In genomic region chr7:133853706-133854276, GRCh38 we compare ENCODE assay signal across 8 cellular contexts.
DNase-seq lines count a peak whose midpoint lies in the region; ATAC-seq and TF ChIP-seq lines count a peak whose summit lies in the region.

No MANE protein-coding gene starts in this region.

- H3K27ac ChIP-seq in OCI-LY7 (ENCODE audit: low read depth, low read length, poor library complexity, severe bottlenecking) (no peak overlapping the region), colonic mucosa (no peak overlapping the region), ovary (no peak overlapping the region), esophagus muscularis mucosa (replicated peaks in 1 of 4) (no peak overlapping the region)

- H3K9me2 ChIP-seq in OCI-LY7 (ENCODE audit: insufficient read depth, low read length): no peaks in the 10 kb centered on the region

- H3K36me3 ChIP-seq in OCI-LY7 (ENCODE audit: insufficient read depth, low read length) (no peaks in the 10 kb centered on the region), colonic mucosa (no peaks in the 10 kb centered on the region), ovary (no peaks in the 10 kb centered on the region), esophagus muscularis mucosa (no peaks in the 10 kb centered on the region)

- H3K4me3 Mint-ChIP-seq in neural crest cell: no peak overlapping the region

- DNase-seq in DMS 273 treated with DMSO at 0.1 percent for 48 hours (lab: John Stamatoyannopoulos, UW) (peak; percentile 72), HS-5 (ENCODE audit: low read depth) (peak; percentile 61), OCI-LY7 (ENCODE audit: low spot score) (peak; percentile 63), colonic mucosa (peak; percentile 61), neural crest cell (ENCODE audit: low read depth, low spot score) (no peak), ovary (no peak), esophagus muscularis mucosa (ENCODE audit: extremely low spot score) (no peak)

- H3K4me3 ChIP-seq in OCI-LY7 (ENCODE audit: low read depth, low read length, poor library complexity, severe bottlenecking) (no peak overlapping the region), colonic mucosa (no peak overlapping the region), ovary (no peak overlapping the region), esophagus muscularis mucosa (no peak overlapping the region)

- no peaks in the 10 kb centered on the region for H3K9me3 Mint-ChIP-seq in neural crest cell

- H3K27me3 ChIP-seq in colonic mucosa (no peaks in the 10 kb centered on the region), ovary (no peaks in the 10 kb centered on the region), esophagus muscularis mucosa (no peaks in the 10 kb centered on the region)

- no peak overlapping the region for H2AFZ ChIP-seq in OCI-LY7 (ENCODE audit: low read length)

- H3K27ac Mint-ChIP-seq in neural crest cell (ENCODE audit: unreplicated experiment): no peak overlapping the region

- BruUV-seq in OCI-LY7 (replicated peaks; lab: Mats Ljungman, UMichigan): no TSS peak

- H3K4me1 Mint-ChIP-seq in neural crest cell: no peaks in the 10 kb centered on the region

- no peaks in the 10 kb centered on the region for H3K27me3 Mint-ChIP-seq in neural crest cell (ENCODE audit: low read depth)

- intact Hi-C loops in OCI-LY7 (cut with micrococcal nuclease; ENCODE audit: unreplicated experiment) (loop anchor here (5.0 to 10.0 kb wide), 2 partner anchors 289 to 471 kb away; no protein-coding TSS in a partner anchor), colonic mucosa (cut with DNase I) (no loop called here), ovary (cut with DNase I) (no loop called here), esophagus muscularis mucosa (cut with DNase I) (no loop called here)

- no peaks in the 10 kb centered on the region for H3K79me2 ChIP-seq in OCI-LY7 (ENCODE audit: insufficient read depth, low read depth, low read length)

- peak overlapping the region; percentile 26; the same call in 1 of the 2 replicates for H3K4me2 ChIP-seq in OCI-LY7 (ENCODE audit: low read length)

- POLR2A ChIA-PET in OCI-LY7 (lab: Charles Lee): interaction anchor here (0.7 to 1.5 kb wide), 3 partner anchors 8 to 165 kb away, joined by 3 read pairs; no protein-coding TSS in a partner anchor

- CTCF ChIA-PET in OCI-LY7 (lab: Charles Lee; ENCODE audit: unreplicated experiment): interaction anchor here (0.9 kb wide), 1 partner anchor 474 kb away, joined by 3 read pairs; no protein-coding TSS in a partner anchor

- TF ChIP-seq EP300 in ovary (IDR thresholded peaks at IDR 0.05): no peak
- TF ChIP-seq EP300 in esophagus muscularis mucosa (IDR thresholded peaks at IDR 0.05): no peak

- no peaks in the 10 kb centered on the region for H3K36me3 Mint-ChIP-seq in neural crest cell (ENCODE audit: low read depth)

- H3K4me1 ChIP-seq in OCI-LY7 (ENCODE audit: insufficient read depth, low read length, poor library complexity, severe bottlenecking) (no peaks in the 10 kb centered on the region), colonic mucosa (no peaks in the 10 kb centered on the region), ovary (ENCODE audit: insufficient read depth) (no peaks in the 10 kb centered on the region), esophagus muscularis mucosa (peaks cover 3 to 10% (median 6%) of the 10 kb centered on the region in 4 donors)

- TF ChIP-seq POLR2A in ovary (IDR thresholded peaks at IDR 0.05) (no peak), esophagus muscularis mucosa (IDR thresholded peaks at IDR 0.05; ENCODE audit: low read depth) (no peak)

- ATAC-seq in GM19035 (IDR thresholded peaks at IDR 0.05; ENCODE audit: unreplicated experiment): peak; percentile 71

- H3K9me3 ChIP-seq in OCI-LY7 (ENCODE audit: low read length) (no peaks in the 10 kb centered on the region), colonic mucosa (no peaks in the 10 kb centered on the region), ovary (no peaks in the 10 kb centered on the region), esophagus muscularis mucosa (no peaks in the 10 kb centered on the region)

- WGBS in ovary, 3 donors: 77 to 82% (median 78%) methylated on average over 6 of the region's 6 CpGs
- WGBS in esophagus muscularis mucosa: 60% methylated on average over 6 of the region's 6 CpGs

- H3K9ac ChIP-seq in colonic mucosa (ENCODE audit: low read depth in 2 of 2, low read length in 2 of 2): no peak overlapping the region

- TF ChIP-seq CTCF in OCI-LY7 (conservative IDR thresholded peaks at IDR 0.05; ENCODE audit: low read length) (peak; percentile 79), colonic mucosa (IDR thresholded peaks at IDR 0.05) (peak; percentile 39), neural crest cell (conservative IDR thresholded peaks at IDR 0.05) (peak; percentile 41), ovary (IDR thresholded peaks at IDR 0.05) (no peak), esophagus muscularis mucosa (IDR thresholded peaks at IDR 0.05) (peak in 1 of 3 experiments; percentile 3)

- H4K20me1 ChIP-seq in OCI-LY7 (ENCODE audit: insufficient read depth, low read length): no peaks in the 10 kb centered on the region

Comparison
In these comparisons a context has a peak if more than half of its experiments do, and no peak if none do; other contexts are left out.
1. DNase-seq: peak in DMS 273 treated with DMSO at 0.1 percent for 48 hours (single experiment), HS-5 (single experiment), OCI-LY7 (single experiment) and colonic mucosa (single experiment); none in neural crest cell (single experiment), ovary (0 of 5) and esophagus muscularis mucosa (single experiment).
2. CTCF ChIP-seq: peak in OCI-LY7 (single experiment), colonic mucosa (single experiment) and neural crest cell (single experiment); none in ovary (0 of 3).